ENCODE assay signal across 18 cellular contexts in genomic region chr9:90420714-90421513, GRCh38.
DNase-seq lines count a peak whose midpoint lies in the region; ATAC-seq and TF ChIP-seq lines count a peak whose summit lies in the region.
"Had no signal": no experiment of that assay in that cellular context is flagged by ENCODE, and none has a peak within 500 bp of the region (broad histone marks: within the 10 kb centered on the region; RNA-seq: fewer than 3 reads in every experiment).

No MANE protein-coding gene starts in this region.

- H3K4me1 ChIP-seq in left lung: no peaks in the 10 kb centered on the region
- no peaks in the 10 kb centered on the region for H3K4me1 ChIP-seq in aorta (ENCODE audit: control insufficient read depth in 1 of 2, insufficient read depth in 2 of 2, low read length in 2 of 2)
- H3K4me1 ChIP-seq: gastrocnemius medialis had no signal

- H3K27me3 ChIP-seq in left lung: no peaks in the 10 kb centered on the region
- no peaks in the 10 kb centered on the region for H3K27me3 ChIP-seq in aorta (ENCODE audit: control insufficient read depth in 1 of 2, insufficient read depth in 2 of 2, low read length in 1 of 2)
- H3K27me3 ChIP-seq: gastrocnemius medialis had no signal

- peak; percentile 50 for DNase-seq in Caki2 (ENCODE audit: low read depth)
- DNase-seq in LNCaP clone FGC (ENCODE audit: low read depth): peak; percentile 95
- DNase-seq in NCI-H748 treated with DMSO at 0.1 percent for 48 hours (lab: John Stamatoyannopoulos, UW): peak; percentile 18
- no peak for DNase-seq in left lung
- DNase-seq in aorta: no peak
- no peak for DNase-seq in NCI-H187 (lab: John Stamatoyannopoulos, UW)
- DNase-seq: activated CD4-positive, alpha-beta T cell treated with anti-CD3 and anti-CD28 coated beads, Interleukin-2, amount 10 ng/mL, durations not matched to agents 7 days and 5 days; activated naive CD4-positive, alpha-beta T cell treated with anti-CD3 and anti-CD28 coated beads for 36 hours; CD4-positive, alpha-beta memory T cell; gastrocnemius medialis; H9; IMR-90; posterior cingulate gyrus; stimulated activated CD4-positive, alpha-beta T cell treated with anti-CD3 and anti-CD28 coated beads, Interleukin-2, amount 100 ng/mL, for 24 hours; stimulated activated naive CD8-positive, alpha-beta T cell treated with anti-CD3 and anti-CD28 coated beads, Interleukin-15, amount 100 ng/mL, for 72 hours had no signal

- intact Hi-C loops in left lung (cut with DNase I) (no loop called here), aorta (cut with DNase I) (no loop called here)

- WGBS in aorta, 2 donors: 42 to 43% methylated on average over 9 of the region's 9 CpGs

- H3K9me3 ChIP-seq in left lung: no peaks in the 10 kb centered on the region
- no peaks in the 10 kb centered on the region for H3K9me3 ChIP-seq in aorta (ENCODE audit: control insufficient read depth, low read length)
- H3K9me3 ChIP-seq: gastrocnemius medialis had no signal

- H3K27ac ChIP-seq in left lung: no peak overlapping the region
- H3K27ac ChIP-seq in aorta (ENCODE audit: low read depth in 1 of 2, low read length in 2 of 2): no peak overlapping the region
- H3K27ac ChIP-seq: gastrocnemius medialis, RWPE1 had no signal

- in situ Hi-C loops in Caki2 (cut with HindIII; ENCODE audit: low pct_unique_long_range_greater_than_20kb, low sequenced_read_pairs): no loop called here

- ATAC-seq in left lung: peak; percentile 37
- no peak for ATAC-seq in HG03139 (IDR thresholded peaks at IDR 0.05; ENCODE audit: unreplicated experiment)
- ATAC-seq in HG02973 (IDR thresholded peaks at IDR 0.05; ENCODE audit: unreplicated experiment): no peak
- ATAC-seq in aorta (ENCODE audit: low FRiP score): no peak
- ATAC-seq: gastrocnemius medialis; stimulated activated naive CD8-positive, alpha-beta T cell treated with anti-CD3 and anti-CD28 coated beads, Interleukin-15, amount 100 ng/mL, for 72 hours had no signal

- H3K4me3 ChIP-seq in LNCaP clone FGC (ENCODE audit: low read depth, low read length) (no peak overlapping the region), left lung (no peak overlapping the region), aorta (ENCODE audit: low read length in 2 of 2) (no peak overlapping the region)
- H3K4me3 ChIP-seq: gastrocnemius medialis had no signal

- H3K36me3 ChIP-seq in left lung (no peaks in the 10 kb centered on the region), aorta (ENCODE audit: control insufficient read depth in 1 of 2, insufficient read depth in 2 of 2, low read length in 1 of 2) (no peaks in the 10 kb centered on the region)
- H3K36me3 ChIP-seq: gastrocnemius medialis had no signal

- no peak for TF ChIP-seq CTCF in LNCaP clone FGC (IDR thresholded peaks at IDR 0.05; ENCODE audit: control insufficient read depth, extremely low read depth, insufficient read depth)
- TF ChIP-seq CTCF in left lung (IDR thresholded peaks at IDR 0.05): no peak

Comparison
In these comparisons a context has a peak if more than half of its experiments do, and no peak if none do; other contexts are left out.
1. DNase-seq: peak in Caki2 (single experiment), LNCaP clone FGC (single experiment) and NCI-H748 treated with DMSO at 0.1 percent for 48 hours (single experiment); none in left lung (0 of 2), aorta (0 of 2) and NCI-H187 (0 of 2).